1 cellular context compared by ENCODE assay signal in the genomic region with DNA sequence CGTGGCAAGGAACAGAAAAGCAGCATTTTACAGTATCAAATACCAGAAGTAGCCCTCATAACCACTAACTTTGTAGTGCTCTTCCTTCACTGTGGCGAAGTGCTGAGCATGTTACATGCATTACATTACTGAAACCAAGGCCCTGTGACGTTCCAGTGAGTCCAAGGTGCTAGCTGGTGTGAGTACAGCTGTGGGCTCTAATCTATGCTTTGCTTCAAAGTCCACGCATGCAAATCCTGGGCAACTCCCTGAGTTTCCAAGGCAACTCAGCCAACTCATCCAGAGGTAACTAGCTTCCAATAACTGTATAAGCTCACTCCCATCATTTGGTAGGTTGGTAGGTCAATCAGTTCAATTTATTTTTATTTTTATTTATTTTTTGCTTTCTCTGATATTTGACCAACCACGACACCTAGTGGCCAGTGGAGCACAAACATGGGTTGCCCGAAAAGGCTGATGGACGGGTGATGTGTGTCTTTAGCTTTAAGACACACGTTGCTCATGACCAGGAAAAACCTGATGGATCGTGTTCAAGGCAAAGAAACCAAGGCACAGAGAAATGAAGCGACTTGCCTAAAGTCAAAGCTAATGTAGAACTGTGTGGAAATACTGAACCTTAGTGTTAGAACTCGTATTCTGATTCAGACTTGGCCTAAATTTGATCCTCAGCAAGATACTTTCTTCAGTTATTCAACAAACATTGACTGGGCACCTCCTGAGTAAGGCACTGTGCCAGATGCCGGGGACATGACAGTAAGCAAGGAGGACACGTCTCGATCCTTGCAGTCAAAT.
TF ChIP-seq lines count a peak whose summit lies in the region.

No MANE protein-coding gene starts in this region.

TF ChIP-seq in endothelial cell of umbilical vein, 7 proteins besides CTCF, POLR2A, EP300 and RAD21 (continued from another document):
- TF ChIP-seq MYC (IDR thresholded peaks at IDR 0.05; ENCODE audit: low read depth, low read length) (no peak), JUN (IDR thresholded peaks at IDR 0.05; ENCODE audit: borderline replicate concordance, insufficient read depth, insufficient read length, low read depth) (no peak), GATA2 (IDR thresholded peaks at IDR 0.05; ENCODE audit: insufficient read depth, insufficient read length, low read depth, low read length) (no peak), POLR2AphosphoS5 (IDR thresholded peaks at IDR 0.05; ENCODE audit: insufficient read depth, low read depth, low read length) (no peak)
- TF ChIP-seq, protein P1, sequence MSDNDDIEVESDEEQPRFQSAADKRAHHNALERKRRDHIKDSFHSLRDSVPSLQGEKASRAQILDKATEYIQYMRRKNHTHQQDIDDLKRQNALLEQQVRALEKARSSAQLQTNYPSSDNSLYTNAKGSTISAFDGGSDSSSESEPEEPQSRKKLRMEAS (IDR thresholded peaks at IDR 0.05; ENCODE audit: insufficient read depth, insufficient read length), result no peak
